Comparison of ENCODE assay signal across 11 cellular contexts in genomic region chr19:52991484-52991883, GRCh38. TPM values are rescaled to one million over a fixed set of nuclear protein-coding genes. Genes with fewer than 3 reads are reported as not detected.
DNase-seq lines count a peak whose midpoint lies in the region; ATAC-seq and TF ChIP-seq lines count a peak whose summit lies in the region.
"Had no signal": no experiment of that assay in that cellular context is flagged by ENCODE, and none has a peak within 500 bp of the region (broad histone marks: within the 10 kb centered on the region; RNA-seq: fewer than 3 reads in every experiment).

No MANE protein-coding gene starts in this region.

- no peak overlapping the region for H3K27ac Mint-ChIP-seq in T-helper 17 cell
- H3K27ac Mint-ChIP-seq: stimulated activated naive CD8-positive, alpha-beta T cell treated with anti-CD3 and anti-CD28 coated beads, Interleukin-15, Interleukin-2, amounts not matched to agents 100 ng/mL and 50 ng/mL, for 24 hours had no signal

- H3K4me3 Mint-ChIP-seq in T-helper 17 cell, result no peak overlapping the region
- H3K4me3 Mint-ChIP-seq: stimulated activated naive CD8-positive, alpha-beta T cell treated with anti-CD3 and anti-CD28 coated beads, Interleukin-15, Interleukin-2, amounts not matched to agents 100 ng/mL and 50 ng/mL, for 24 hours had no signal

- H3K4me1 ChIP-seq in HCT116 (ENCODE audit: control insufficient read depth in 1 of 2, insufficient read depth in 2 of 2, low read length in 2 of 2) (peaks cover 0 to 17% of the 10 kb centered on the region in 2 experiments; a peak in 2 of 4 replicates), adipocyte (ENCODE audit: control insufficient read depth, insufficient read depth, low read length) (peaks cover 6% of the 10 kb centered on the region)

- H3K9me2 ChIP-seq in HCT116 (ENCODE audit: insufficient read depth), result no peaks in the 10 kb centered on the region

- H4K20me1 ChIP-seq in HCT116 (ENCODE audit: insufficient read depth), result no peaks in the 10 kb centered on the region

- intact Hi-C loops in HCT116 (cut with micrococcal nuclease), result no loop called here

- H3K4me3 ChIP-seq in AG04450 (ENCODE audit: low read depth, low read length), result no peak overlapping the region
- no peak overlapping the region for H3K4me3 ChIP-seq in HCT116 (replicated peaks in 1 of 2; ENCODE audit: low read depth in 1 of 2, low read length in 2 of 2)
- no peak overlapping the region for H3K4me3 ChIP-seq in adipocyte (ENCODE audit: low read length)

- BruUV-seq in HCT116 (replicated peaks; lab: Mats Ljungman, UMichigan), result no TSS peak

- H3K36me3 ChIP-seq in HCT116 (ENCODE audit: control insufficient read depth in 1 of 2, insufficient read depth in 2 of 2, low read length in 2 of 2) (no peaks in the 10 kb centered on the region), adipocyte (ENCODE audit: control insufficient read depth, insufficient read depth, low read length, severe bottlenecking) (no peaks in the 10 kb centered on the region)

- H3K27me3 Mint-ChIP-seq in T-helper 17 cell, result no peaks in the 10 kb centered on the region

- H3K9me3 ChIP-seq in AG04450 (ENCODE audit: control insufficient read depth, insufficient read depth, low read length) (peaks cover 27% of the 10 kb centered on the region), HCT116 (ENCODE audit: control insufficient read depth in 1 of 2, insufficient read depth in 1 of 2, low read depth in 1 of 2, low read length in 2 of 2) (peaks cover 4 to 12% of the 10 kb centered on the region in 2 experiments; a peak in 2 of 4 replicates), adipocyte (ENCODE audit: control insufficient read depth, low read length) (no peaks in the 10 kb centered on the region), T-helper 17 cell (ENCODE audit: control insufficient read depth, low read length, poor library complexity, severe bottlenecking) (no peaks in the 10 kb centered on the region)

- TF ChIP-seq CTCF in AG04450 (IDR thresholded peaks at IDR 0.05; ENCODE audit: low read depth, low read length), result no peak
- no peak for TF ChIP-seq CTCF in HCT116 (IDR thresholded peaks at IDR 0.05 in 2 of 3, conservative IDR thresholded peaks at IDR 0.05 in 1 of 3; ENCODE audit: borderline replicate concordance in 1 of 3, insufficient read depth in 1 of 3, low read depth in 2 of 3, low read length in 2 of 3)

- H3K79me2 ChIP-seq in HCT116 (ENCODE audit: insufficient read depth, low read length), result no peaks in the 10 kb centered on the region

- TF ChIP-seq POLR2A in HCT116 (IDR thresholded peaks at IDR 0.05; ENCODE audit: borderline replicate concordance, extremely low read depth, insufficient read depth, insufficient read length), result no peak

- H3K27ac ChIP-seq in AG04450 (ENCODE audit: low read depth, low read length) (peak overlapping the region; percentile 21), HCT116 (ENCODE audit: low read depth, low read length) (no peak overlapping the region)

- TF ChIP-seq RAD21 in HCT116 (IDR thresholded peaks at IDR 0.05; ENCODE audit: low read depth), result no peak

- peaks cover 6% of the 10 kb centered on the region for H3K36me3 Mint-ChIP-seq in T-helper 17 cell (ENCODE audit: low read depth)

- H3K4me1 Mint-ChIP-seq in T-helper 17 cell, result peaks cover 4% of the 10 kb centered on the region

- DNase-seq in AG04450 (ENCODE audit: low read depth, low spot score) (no peak), HCT116 (ENCODE audit: low read depth, low spot score) (no peak), adipocyte (ENCODE audit: low read depth) (peak; percentile 58), glomerular visceral epithelial cell (ENCODE audit: extremely low spot score) (peak; percentile 11), T-helper 17 cell (no peak)
- DNase-seq in stimulated activated CD4-positive, alpha-beta T cell treated with anti-CD3 and anti-CD28 coated beads, Interleukin-2, amount 100 ng/mL, for 48 hours, result no peak
- DNase-seq in central memory CD4-positive, alpha-beta T cell, result no peak
- DNase-seq: NK-92 treated with Interleukin-12 subunit alpha and Interleukin-12 subunit beta, amount 100 ng/mL, for 24 hours had no signal

- H3K27me3 ChIP-seq in AG04450 (ENCODE audit: control insufficient read depth, insufficient read depth, low read length), result no peaks in the 10 kb centered on the region
- H3K27me3 ChIP-seq in HCT116 (ENCODE audit: insufficient read depth, low read length), result no peaks in the 10 kb centered on the region
- no peaks in the 10 kb centered on the region for H3K27me3 ChIP-seq in adipocyte (replicated peaks; ENCODE audit: control insufficient read depth, insufficient read depth, low read length)

- H3K9ac ChIP-seq in HCT116 (ENCODE audit: low read length) (no peak overlapping the region), adipocyte (ENCODE audit: low read length) (no peak overlapping the region)

- no peak overlapping the region for H2AFZ ChIP-seq in HCT116 (ENCODE audit: low read depth, low read length, poor library complexity, severe bottlenecking)

- no peak for ATAC-seq in HCT116
- ATAC-seq in HG03439 (IDR thresholded peaks at IDR 0.05; ENCODE audit: unreplicated experiment), result no peak
- ATAC-seq in T-helper 17 cell, result no peak

- 0 out of 2 replicates have a peak overlapping the region, but pooled peaks have one; percentile 9 for H3K4me2 ChIP-seq in HCT116 (ENCODE audit: low read length)

- POLR2A ChIA-PET in AG04450 (lab: Yijun Ruan, JAX) (no interaction called here), HCT116 (lab: Charles Lee) (no interaction called here)

- RAD21 ChIA-PET in HCT116 (lab: Charles Lee; ENCODE audit: low non-redundant PET in 1 of 2, low total read pairs in 2 of 2, uncharacterized antibody in 2 of 2, unreplicated experiment in 2 of 2), result no interaction called here

- CTCF ChIA-PET in AG04450 (lab: Charles Lee) (no interaction called here), HCT116 (lab: Charles Lee) (no interaction called here)

TF ChIP-seq in HCT116, 20 proteins besides CTCF, POLR2A, EP300 and RAD21:
- TF ChIP-seq FOSL1 (IDR thresholded peaks at IDR 0.05; ENCODE audit: low read depth) (peak; percentile 59), ZBTB33 (IDR thresholded peaks at IDR 0.05; ENCODE audit: extremely low read depth, insufficient replicate concordance, low read length) (no peak), JUND (IDR thresholded peaks at IDR 0.05) (0 out of 2 replicates have a peak, but pooled peaks have one; percentile 24)
TF ChIP-seq in HCT116: peak in this region for 2.

RNA-seq across cellular contexts. Expression of gene ERVV-1, which starts 22.2 kb away (rescaled TPM):
- polyA plus RNA-seq in AG04450 (2011; rRNA removed), result not detected in 2 replicates
- not detected in 2 replicates for polyA minus RNA-seq in AG04450 (2011; rRNA and poly(A)+ RNA removed)
- not detected for total RNA-seq in HCT116 (2021; ENCODE audit: unreplicated experiment)
- polyA plus RNA-seq in HCT116 (2012), result not detected in 2 replicates
- total RNA-seq in T-helper 17 cell, result not detected
- total RNA-seq: mesenteric fat pad had no signal

RNA-seq across cellular contexts. Expression of gene ZNF816, which starts 28.8 kb away (rescaled TPM):
- 4.7 and 6.3 TPM in 2 replicates for polyA plus RNA-seq in AG04450 (2011; rRNA removed)
- polyA minus RNA-seq in AG04450 (2011; rRNA and poly(A)+ RNA removed), result 4.4 and 8.6 TPM in 2 replicates
- 8.9 TPM for total RNA-seq in HCT116 (2021; ENCODE audit: unreplicated experiment)
- 2.6 and 4.3 TPM in 2 replicates for polyA plus RNA-seq in HCT116 (2012)
- 1 to 10 TPM; 3.5 to 4.8 TPM for total RNA-seq in T-helper 17 cell

RNA-seq across cellular contexts. Expression of gene ERVV-2, which starts 53.1 kb away (rescaled TPM):
- not detected in 2 replicates for polyA plus RNA-seq in AG04450 (2011; rRNA removed)
- not detected in 2 replicates for polyA minus RNA-seq in AG04450 (2011; rRNA and poly(A)+ RNA removed)
- total RNA-seq in HCT116 (2021; ENCODE audit: unreplicated experiment), result not detected
- not detected in 2 replicates for polyA plus RNA-seq in HCT116 (2012)
- not detected for total RNA-seq in T-helper 17 cell
- total RNA-seq: mesenteric fat pad had no signal

Comparison
In these comparisons a context has a peak if more than half of its experiments do, and no peak if none do; other contexts are left out.
1. DNase-seq: peak in adipocyte (single experiment) and glomerular visceral epithelial cell (single experiment); none in AG04450 (single experiment), HCT116 (single experiment), stimulated activated CD4-positive, alpha-beta T cell treated with anti-CD3 and anti-CD28 coated beads, Interleukin-2, amount 100 ng/mL, for 48 hours (0 of 2), central memory CD4-positive, alpha-beta T cell (single experiment) and T-helper 17 cell (0 of 3).